In genomic region chr6:34992353-34992752, GRCh38 we compare ENCODE assay signal across 1 cellular context.
TF ChIP-seq lines count a peak whose summit lies in the region.

No MANE protein-coding gene starts in this region.

TF ChIP-seq in WTC11, 78 proteins besides CTCF, POLR2A, EP300 and RAD21 (continued from another document):
- TF ChIP-seq ERG (CRISPR knock-in tag; IDR thresholded peaks at IDR 0.05) (no peak), ZNF121 (CRISPR knock-in tag; IDR thresholded peaks at IDR 0.05) (no peak), NR2C2 (CRISPR knock-in tag; IDR thresholded peaks at IDR 0.05) (no peak), GABPB1 (CRISPR knock-in tag; IDR thresholded peaks at IDR 0.05) (no peak), PREB (CRISPR knock-in tag; IDR thresholded peaks at IDR 0.05; ENCODE audit: borderline replicate concordance) (no peak)
